16 cellular contexts compared by ENCODE assay signal in genomic region chr2:44247924-44248323, GRCh38. TPM values are rescaled to one million over a fixed set of nuclear protein-coding genes. Genes with fewer than 3 reads are reported as not detected.
DNase-seq lines count a peak whose midpoint lies in the region; ATAC-seq and TF ChIP-seq lines count a peak whose summit lies in the region.
"Had no signal": no experiment of that assay in that cellular context is flagged by ENCODE, and none has a peak within 500 bp of the region (broad histone marks: within the 10 kb centered on the region; RNA-seq: fewer than 3 reads in every experiment).

No MANE protein-coding gene starts in this region.

- H3K36me3 ChIP-seq in kidney epithelial cell (ENCODE audit: control insufficient read depth, insufficient read depth, low read length), result no peaks in the 10 kb centered on the region

- H3K4me3 Mint-ChIP-seq in Calu3 (ENCODE audit: low read depth, unreplicated experiment), result no peak overlapping the region
- peak overlapping the region; percentile 25 for H3K4me3 Mint-ChIP-seq in T-helper 17 cell
- H3K4me3 Mint-ChIP-seq: CD4-positive, CD25-positive, alpha-beta regulatory T cell; natural killer cell treated with Interleukin-12 subunit alpha and Interleukin-12 subunit beta and Interleukin-15 and Interleukin-18, amount 100 ng/mL, for 72 hours; stimulated activated naive CD8-positive, alpha-beta T cell treated with anti-CD3 and anti-CD28 coated beads, Interleukin-15, Interleukin-2, amounts not matched to agents 100 ng/mL and 50 ng/mL, for 24 hours had no signal

- CTCF ChIA-PET in Calu3 (lab: Charles Lee), result interaction anchor here (0.6 to 6.7 kb wide), 5 partner anchors 20 to 204 kb away, joined by 3 to 80 read pairs (median 3); no protein-coding TSS in a partner anchor

- no peaks in the 10 kb centered on the region for H3K27me3 ChIP-seq in kidney epithelial cell (ENCODE audit: control insufficient read depth, insufficient read depth, low read length)

- no TSS peak for BruUV-seq in Calu3 (replicated peaks; lab: Mats Ljungman, UMichigan)

- intact Hi-C loops in Calu3 (cut with micrococcal nuclease; ENCODE audit: unreplicated experiment), result loop anchor here (10.0 kb wide), 2 partner anchors 227 to 707 kb away; no protein-coding TSS in a partner anchor
- intact Hi-C loops in Right ventricle myocardium superior (cut with DNase I), result loop anchor here (10.0 kb wide), 1 partner anchor 707 kb away; no protein-coding TSS in a partner anchor

- H3K27me3 Mint-ChIP-seq in Calu3 (ENCODE audit: unreplicated experiment) (no peaks in the 10 kb centered on the region), T-helper 17 cell (no peaks in the 10 kb centered on the region)
- H3K27me3 Mint-ChIP-seq: stimulated activated naive CD8-positive, alpha-beta T cell treated with anti-CD3 and anti-CD28 coated beads, Interleukin-15, Interleukin-2, amounts not matched to agents 100 ng/mL and 50 ng/mL, for 24 hours had no signal

- peak overlapping the region; percentile 62 for H3K27ac Mint-ChIP-seq in Calu3 (ENCODE audit: unreplicated experiment)
- no peak overlapping the region for H3K27ac Mint-ChIP-seq in T-helper 17 cell
- H3K27ac Mint-ChIP-seq: CD4-positive, CD25-positive, alpha-beta regulatory T cell; natural killer cell treated with Interleukin-12 subunit alpha and Interleukin-12 subunit beta and Interleukin-15 and Interleukin-18, amount 100 ng/mL, for 72 hours; stimulated activated naive CD8-positive, alpha-beta T cell treated with anti-CD3 and anti-CD28 coated beads, Interleukin-15, Interleukin-2, amounts not matched to agents 100 ng/mL and 50 ng/mL, for 24 hours had no signal

- peak; percentile 63 for DNase-seq in Calu3
- peak; percentile 19 for DNase-seq in HCEC 1CT
- DNase-seq in T-helper 17 cell, result no peak
- DNase-seq in kidney epithelial cell (ENCODE audit: low read depth), result no peak
- no peak for DNase-seq in Right ventricle myocardium superior
- DNase-seq in NCI-H1105 treated with DMSO at 0.1 percent for 48 hours (lab: John Stamatoyannopoulos, UW), result no peak
- no peak for DNase-seq in NCI-H146 (lab: John Stamatoyannopoulos, UW)
- DNase-seq: activated naive CD4-positive, alpha-beta T cell treated with anti-CD3 and anti-CD28 coated beads, Interleukin-2, amount 50 U/mL, for 16 hours; NCI-H187; NCI-H748 treated with DMSO at 0.1 percent for 48 hours had no signal

- H3K9me3 Mint-ChIP-seq in Calu3 (ENCODE audit: low read depth, unreplicated experiment), result peaks cover 5% of the 10 kb centered on the region
- H3K9me3 Mint-ChIP-seq: natural killer cell treated with Interleukin-12 subunit alpha and Interleukin-12 subunit beta and Interleukin-15 and Interleukin-18, amount 100 ng/mL, for 72 hours; stimulated activated naive CD8-positive, alpha-beta T cell treated with anti-CD3 and anti-CD28 coated beads, Interleukin-15, Interleukin-2, amounts not matched to agents 100 ng/mL and 50 ng/mL, for 24 hours had no signal

- no peak overlapping the region for H3K4me3 ChIP-seq in kidney epithelial cell (ENCODE audit: low read depth, low read length)

- peaks cover 46% of the 10 kb centered on the region for H3K4me1 Mint-ChIP-seq in Calu3 (ENCODE audit: low read depth, unreplicated experiment)
- H3K4me1 Mint-ChIP-seq in T-helper 17 cell, result peaks cover 12% of the 10 kb centered on the region

- ATAC-seq in T-helper 17 cell, result no peak
- no peak for ATAC-seq in Right ventricle myocardium superior (ENCODE audit: poor library complexity)
- no peak for ATAC-seq in GM21367 (IDR thresholded peaks at IDR 0.05; ENCODE audit: unreplicated experiment)
- ATAC-seq: natural killer cell treated with Interleukin-12 subunit alpha and Interleukin-12 subunit beta and Interleukin-15 and Interleukin-18, amount 100 ng/mL, for 72 hours; sciatic nerve had no signal

- peaks cover 3% of the 10 kb centered on the region for H3K9me3 ChIP-seq in T-helper 17 cell (ENCODE audit: control insufficient read depth, low read length, poor library complexity, severe bottlenecking)

- peaks cover 15% of the 10 kb centered on the region for H3K36me3 Mint-ChIP-seq in Calu3 (ENCODE audit: insufficient read depth, unreplicated experiment)
- no peaks in the 10 kb centered on the region for H3K36me3 Mint-ChIP-seq in T-helper 17 cell (ENCODE audit: low read depth)
- H3K36me3 Mint-ChIP-seq: CD4-positive, CD25-positive, alpha-beta regulatory T cell had no signal

- TF ChIP-seq CTCF in Calu3 (IDR thresholded peaks at IDR 0.05; ENCODE audit: unreplicated experiment) (peak; percentile 56), kidney epithelial cell (IDR thresholded peaks at IDR 0.05; ENCODE audit: insufficient read depth, low read length, poor library complexity, severe bottlenecking) (peak; percentile 9)

RNA-seq across cellular contexts. Expression of gene SLC3A1, which starts 27.4 kb away (rescaled TPM):
- total RNA-seq in Calu3 (2022) (7.5 and 10.5 TPM in 2 replicates), T-helper 17 cell (under 1 TPM; 0.32 to 0.55 TPM), kidney epithelial cell (0.34 and 0.92 TPM in 2 replicates), Right ventricle myocardium superior (not detected)
- total RNA-seq: glomerular endothelial cell had no signal

Comparison
In these comparisons a context has a peak if more than half of its experiments do, and no peak if none do; other contexts are left out.
1. DNase-seq: peak in Calu3 (single experiment) and HCEC 1CT (single experiment); none in T-helper 17 cell (0 of 3), kidney epithelial cell (single experiment), Right ventricle myocardium superior (single experiment), NCI-H1105 treated with DMSO at 0.1 percent for 48 hours (single experiment) and NCI-H146 (single experiment).